In the genomic region with DNA sequence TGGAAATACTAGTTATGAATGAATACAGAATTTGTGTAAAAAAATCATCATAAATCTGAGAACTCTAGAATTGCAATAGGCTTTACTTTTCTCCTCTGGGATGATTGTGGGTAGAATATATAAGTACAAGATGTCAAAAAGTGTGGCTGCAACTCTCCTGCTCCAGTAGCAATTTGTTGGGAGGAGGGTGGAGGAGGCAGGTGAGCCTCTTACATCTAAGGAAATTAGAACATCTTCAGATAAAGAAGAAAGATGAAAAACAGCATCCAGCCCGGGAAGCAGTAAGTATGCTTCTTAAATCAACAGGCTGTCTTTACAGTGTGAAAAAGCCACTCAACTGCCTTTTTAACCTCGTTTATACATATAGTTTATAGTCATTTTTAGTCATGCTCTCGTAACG, we compare ENCODE assay signal across 19 cellular contexts.
A peak's percentile ranks its signal among the peaks of the same experiment; 100 is the strongest.
DNase-seq lines count a peak whose midpoint lies in the region; ATAC-seq, FAIRE-seq and TF ChIP-seq lines count a peak whose summit lies in the region.
"Had no signal": no experiment of that assay in that cellular context is flagged by ENCODE, and none has a peak within 500 bp of the region (broad histone marks: within the 10 kb centered on the region; RNA-seq: fewer than 3 reads in every experiment).

No MANE protein-coding gene starts in this region.

- no peak overlapping the region for H3K27ac ChIP-seq in naive thymus-derived CD4-positive, alpha-beta T cell (ENCODE audit: low read depth, low read length)
- H3K27ac ChIP-seq: BLaER1 treated with 17β-estradiol and CSF1 and Interleukin-3, amounts not matched to agents 10 nM and 100 nM had no signal

- FAIRE-seq in D721Med (lab: Jason Lieb, UNC): peak; percentile 16
- FAIRE-seq: H1, HepG2, HTR-8/SVneo had no signal

- H3K27ac Mint-ChIP-seq in activated T-cell treated with anti-CD3 and anti-CD28 coated beads, Interleukin-2, amount 50 U/mL, for 72 hours: peak overlapping the region; percentile 20
- peak overlapping the region in 6 of 9 donors; percentile 5 to 76 (median 48) for H3K27ac Mint-ChIP-seq in naive thymus-derived CD4-positive, alpha-beta T cell
- H3K27ac Mint-ChIP-seq: HFFc6 had no signal

- no peaks in the 10 kb centered on the region for H3K27me3 Mint-ChIP-seq in activated T-cell treated with anti-CD3 and anti-CD28 coated beads, Interleukin-2, amount 50 U/mL, for 72 hours (ENCODE audit: low read depth)
- no peaks in the 10 kb centered on the region for H3K27me3 Mint-ChIP-seq in naive thymus-derived CD4-positive, alpha-beta T cell
- H3K27me3 Mint-ChIP-seq: CD4-positive, CD25-positive, alpha-beta regulatory T cell had no signal

- no peak for TF ChIP-seq CTCF in D721Med (IDR thresholded peaks at IDR 0.05; ENCODE audit: insufficient read depth, missing control alignments)
- no peak for TF ChIP-seq CTCF in BE2C (IDR thresholded peaks at IDR 0.05; ENCODE audit: low read depth, low read length)

- H3K36me3 ChIP-seq in naive thymus-derived CD4-positive, alpha-beta T cell (ENCODE audit: control insufficient read depth in 2 of 3, insufficient read depth in 3 of 3, low read length in 3 of 3): peaks cover 0 to 11% (median 0%) of the 10 kb centered on the region in 3 experiments
- peaks cover 6% of the 10 kb centered on the region for H3K36me3 ChIP-seq in BE2C
- H3K36me3 ChIP-seq: HAP-1 had no signal

- H3K27me3 ChIP-seq in naive thymus-derived CD4-positive, alpha-beta T cell (ENCODE audit: control insufficient read depth in 2 of 2, insufficient read depth in 2 of 2, low read length in 2 of 2): no peaks in the 10 kb centered on the region
- no peaks in the 10 kb centered on the region for H3K27me3 ChIP-seq in BE2C
- H3K27me3 ChIP-seq: BLaER1 treated with 17β-estradiol and CSF1 and Interleukin-3, amounts not matched to agents 10 nM and 100 nM had no signal

- intact Hi-C loops in naive thymus-derived CD4-positive, alpha-beta T cell (cut with micrococcal nuclease): no loop called here

- peaks cover 0 to 4% of the 10 kb centered on the region in 2 donors for H3K36me3 Mint-ChIP-seq in activated T-cell treated with anti-CD3 and anti-CD28 coated beads, Interleukin-2, amount 50 U/mL, for 72 hours (ENCODE audit: insufficient read depth in 2 of 2)
- H3K36me3 Mint-ChIP-seq in naive thymus-derived CD4-positive, alpha-beta T cell: peaks cover 0 to 17% (median 4%) of the 10 kb centered on the region in 5 donors

- CTCF ChIA-PET in naive thymus-derived CD4-positive, alpha-beta T cell (lab: Charles Lee): interaction anchor here (0.8 kb wide), 1 partner anchor 14 kb away, joined by 5 read pairs; no protein-coding TSS in a partner anchor

- H3K4me1 Mint-ChIP-seq in activated T-cell treated with anti-CD3 and anti-CD28 coated beads, Interleukin-2, amount 50 U/mL, for 72 hours (ENCODE audit: low read depth): peaks cover 5% of the 10 kb centered on the region
- peaks cover 0 to 4% (median 0%) of the 10 kb centered on the region in 7 donors for H3K4me1 Mint-ChIP-seq in naive thymus-derived CD4-positive, alpha-beta T cell

- no peak overlapping the region for H3K4me3 ChIP-seq in naive thymus-derived CD4-positive, alpha-beta T cell (ENCODE audit: low read length)
- no peak overlapping the region for H3K4me3 ChIP-seq in BE2C (ENCODE audit: low read depth, low read length)
- H3K4me3 ChIP-seq: BLaER1 treated with 17β-estradiol and CSF1 and Interleukin-3, amounts not matched to agents 10 nM and 100 nM; HAP-1 had no signal

- POLR2A ChIA-PET in naive thymus-derived CD4-positive, alpha-beta T cell (lab: Charles Lee): no interaction called here

- DNase-seq in activated T-cell treated with anti-CD3 and anti-CD28 coated beads, Interleukin-2, amount 50 U/mL, for 72 hours: no peak
- DNase-seq in activated T-cell treated with anti-CD3 and anti-CD28 coated beads for 4 hours: no peak
- DNase-seq in D721Med (ENCODE audit: insufficient read length, low spot score): no peak
- no peak for DNase-seq in naive thymus-derived CD4-positive, alpha-beta T cell
- DNase-seq in BE2C: no peak
- DNase-seq: 8988T; AML-193; CD4-positive, CD25-positive, alpha-beta regulatory T cell; COR-L47; DND-41; GDM1; HFFc6 had no signal

- no peak for ATAC-seq in activated T-cell treated with anti-CD3 and anti-CD28 coated beads, Interleukin-2, amount 50 U/mL, for 72 hours (replicated peaks in 1 of 2)
- no peak for ATAC-seq in naive thymus-derived CD4-positive, alpha-beta T cell
- ATAC-seq in GM19023 (IDR thresholded peaks at IDR 0.05; ENCODE audit: unreplicated experiment) (no peak), HG03460 (IDR thresholded peaks at IDR 0.05; ENCODE audit: unreplicated experiment) (no peak)
- ATAC-seq: HepG2 had no signal

- H3K4me1 ChIP-seq in naive thymus-derived CD4-positive, alpha-beta T cell (ENCODE audit: control insufficient read depth in 2 of 2, insufficient read depth in 2 of 2, low read length in 2 of 2): no peaks in the 10 kb centered on the region
- H3K4me1 ChIP-seq in BE2C: peaks cover 21% of the 10 kb centered on the region
- H3K4me1 ChIP-seq: BLaER1 treated with 17β-estradiol and CSF1 and Interleukin-3, amounts not matched to agents 10 nM and 100 nM; HAP-1 had no signal

- no peaks in the 10 kb centered on the region for H3K9me3 Mint-ChIP-seq in activated T-cell treated with anti-CD3 and anti-CD28 coated beads, Interleukin-2, amount 50 U/mL, for 72 hours
- no peaks in the 10 kb centered on the region for H3K9me3 Mint-ChIP-seq in naive thymus-derived CD4-positive, alpha-beta T cell
- H3K9me3 Mint-ChIP-seq: CD4-positive, CD25-positive, alpha-beta regulatory T cell; HFFc6 had no signal

- H3K4me3 Mint-ChIP-seq in activated T-cell treated with anti-CD3 and anti-CD28 coated beads, Interleukin-2, amount 50 U/mL, for 72 hours: no peak overlapping the region
- no peak overlapping the region for H3K4me3 Mint-ChIP-seq in naive thymus-derived CD4-positive, alpha-beta T cell
- H3K4me3 Mint-ChIP-seq: CD4-positive, CD25-positive, alpha-beta regulatory T cell; HFFc6 had no signal

- no peaks in the 10 kb centered on the region for H3K9me3 ChIP-seq in naive thymus-derived CD4-positive, alpha-beta T cell (ENCODE audit: control insufficient read depth in 2 of 3, low read length in 3 of 3)
- no peaks in the 10 kb centered on the region for H3K9me3 ChIP-seq in BE2C
- H3K9me3 ChIP-seq: BLaER1 treated with 17β-estradiol and CSF1 and Interleukin-3, amounts not matched to agents 10 nM and 100 nM; HAP-1 had no signal
